Comparison of ENCODE assay signal across 25 cellular contexts in genomic region chr6:31799781-31800180, GRCh38. TPM values are rescaled to one million over a fixed set of nuclear protein-coding genes. Genes with fewer than 3 reads are reported as not detected.
DNase-seq lines count a peak whose midpoint lies in the region; ATAC-seq and TF ChIP-seq lines count a peak whose summit lies in the region.
"Had no signal": no experiment of that assay in that cellular context is flagged by ENCODE, and none has a peak within 500 bp of the region (broad histone marks: within the 10 kb centered on the region; RNA-seq: fewer than 3 reads in every experiment).

No MANE protein-coding gene starts in this region.

- no peak overlapping the region for H3K4me2 ChIP-seq in mesenchymal stem cell (ENCODE audit: low read length, poor library complexity, severe bottlenecking)
- H3K4me2 ChIP-seq: KMS-11 had no signal

- H3K36me3 ChIP-seq in ascending aorta = peaks cover 3 to 10% of the 10 kb centered on the region in 2 donors
- peaks cover 7 to 23% of the 10 kb centered on the region in 2 experiments for H3K36me3 ChIP-seq in mesenchymal stem cell (ENCODE audit: control insufficient read depth in 1 of 2, insufficient read depth in 2 of 2, low read depth in 1 of 2, low read length in 2 of 2)
- H3K36me3 ChIP-seq in aorta (ENCODE audit: control insufficient read depth in 1 of 2, insufficient read depth in 2 of 2, low read length in 1 of 2) = no peaks in the 10 kb centered on the region
- no peaks in the 10 kb centered on the region for H3K36me3 ChIP-seq in naive thymus-derived CD4-positive, alpha-beta T cell (ENCODE audit: control insufficient read depth in 2 of 3, insufficient read depth in 3 of 3, low read length in 3 of 3)

- peak overlapping the region; percentile 11 for H3K9ac ChIP-seq in mesenchymal stem cell (ENCODE audit: low read length)
- H3K9ac ChIP-seq: KMS-11 had no signal

- no peak overlapping the region for H3K4ac ChIP-seq in mesenchymal stem cell (ENCODE audit: low read depth in 1 of 2, low read length in 2 of 2)

- H3K4me1 ChIP-seq in ascending aorta (peaks cover under 1 to 12% of the 10 kb centered on the region in 2 donors), mesenchymal stem cell (ENCODE audit: control insufficient read depth, insufficient read depth, low read depth, low read length) (peaks cover 4% of the 10 kb centered on the region), aorta (ENCODE audit: control insufficient read depth in 1 of 2, insufficient read depth in 2 of 2, low read length in 2 of 2) (no peaks in the 10 kb centered on the region)
- peaks cover 24 to 29% of the 10 kb centered on the region in 2 donors for H3K4me1 ChIP-seq in naive thymus-derived CD4-positive, alpha-beta T cell (ENCODE audit: control insufficient read depth in 2 of 2, insufficient read depth in 2 of 2, low read length in 2 of 2)

- no peaks in the 10 kb centered on the region for H3K9me3 Mint-ChIP-seq in naive thymus-derived CD4-positive, alpha-beta T cell
- H3K9me3 Mint-ChIP-seq: CD4-positive, alpha-beta memory T cell had no signal

- no peak for TF ChIP-seq CTCF in ascending aorta (IDR thresholded peaks at IDR 0.05)

- no peaks in the 10 kb centered on the region for H3K27me3 Mint-ChIP-seq in naive thymus-derived CD4-positive, alpha-beta T cell
- H3K27me3 Mint-ChIP-seq: CD4-positive, alpha-beta memory T cell had no signal

- H3K9me3 ChIP-seq in ascending aorta (no peaks in the 10 kb centered on the region), mesenchymal stem cell (ENCODE audit: control insufficient read depth, low read length) (no peaks in the 10 kb centered on the region), aorta (ENCODE audit: control insufficient read depth, low read length) (no peaks in the 10 kb centered on the region)
- no peaks in the 10 kb centered on the region for H3K9me3 ChIP-seq in naive thymus-derived CD4-positive, alpha-beta T cell (ENCODE audit: control insufficient read depth in 2 of 3, low read length in 3 of 3)
- H3K9me3 ChIP-seq: BLaER1 treated with 17β-estradiol and CSF1 and Interleukin-3, amounts not matched to agents 10 nM and 100 nM; Caco-2 had no signal

- H3K4me3 Mint-ChIP-seq in naive thymus-derived CD4-positive, alpha-beta T cell = no peak overlapping the region
- H3K4me3 Mint-ChIP-seq: CD4-positive, alpha-beta memory T cell had no signal

- no peak overlapping the region for H2BK15ac ChIP-seq in mesenchymal stem cell (ENCODE audit: low read depth, poor library complexity, severe bottlenecking)

- no peak overlapping the region for H2BK120ac ChIP-seq in mesenchymal stem cell (ENCODE audit: low read depth, low read length)

- H3K23ac ChIP-seq in mesenchymal stem cell (ENCODE audit: low read length in 2 of 2) = no peak overlapping the region

- no peak overlapping the region for H2AFZ ChIP-seq in mesenchymal stem cell (ENCODE audit: low read depth, low read length)

- no peak overlapping the region for H3K14ac ChIP-seq in mesenchymal stem cell (ENCODE audit: low read length in 2 of 2)

- no peak overlapping the region for H4K91ac ChIP-seq in mesenchymal stem cell (ENCODE audit: low read length)

- H2BK12ac ChIP-seq in mesenchymal stem cell (ENCODE audit: low read length in 2 of 2) = no peak overlapping the region

- peaks cover 0 to 19% (median 4%) of the 10 kb centered on the region in 5 donors for H3K36me3 Mint-ChIP-seq in naive thymus-derived CD4-positive, alpha-beta T cell

- no peak overlapping the region for H2AK5ac ChIP-seq in mesenchymal stem cell (ENCODE audit: low read length, severe bottlenecking)

- H3K27me3 ChIP-seq in ascending aorta (no peaks in the 10 kb centered on the region), mesenchymal stem cell (ENCODE audit: control insufficient read depth in 1 of 2, insufficient read depth in 1 of 2, low read length in 2 of 2) (no peaks in the 10 kb centered on the region), aorta (ENCODE audit: control insufficient read depth in 1 of 2, insufficient read depth in 2 of 2, low read length in 1 of 2) (no peaks in the 10 kb centered on the region)
- no peaks in the 10 kb centered on the region for H3K27me3 ChIP-seq in naive thymus-derived CD4-positive, alpha-beta T cell (ENCODE audit: control insufficient read depth in 2 of 2, insufficient read depth in 2 of 2, low read length in 2 of 2)
- H3K27me3 ChIP-seq: BLaER1 treated with 17β-estradiol and CSF1 and Interleukin-3, amounts not matched to agents 10 nM and 100 nM had no signal

- H3K27ac Mint-ChIP-seq in naive thymus-derived CD4-positive, alpha-beta T cell = peak overlapping the region in 2 of 9 donors; percentile 3 to 80
- H3K27ac Mint-ChIP-seq: CD4-positive, alpha-beta memory T cell had no signal

- no peak overlapping the region for H3K4me3 ChIP-seq in ascending aorta
- H3K4me3 ChIP-seq in mesenchymal stem cell (ENCODE audit: insufficient read depth in 1 of 2, low read depth in 1 of 2, low read length in 2 of 2) = no peak overlapping the region
- H3K4me3 ChIP-seq in aorta (ENCODE audit: low read length in 2 of 2) = no peak overlapping the region
- H3K4me3 ChIP-seq in naive thymus-derived CD4-positive, alpha-beta T cell (ENCODE audit: low read length) = no peak overlapping the region
- H3K4me3 ChIP-seq: BLaER1 treated with 17β-estradiol and CSF1 and Interleukin-3, amounts not matched to agents 10 nM and 100 nM had no signal

- peak overlapping the region; percentile 68 to 78 for H3K27ac ChIP-seq in ascending aorta
- no peak overlapping the region for H3K27ac ChIP-seq in mesenchymal stem cell (ENCODE audit: low read length, poor library complexity, severe bottlenecking)
- peak overlapping the region in 1 of 2 donors; percentile 48 for H3K27ac ChIP-seq in aorta (ENCODE audit: low read depth in 1 of 2, low read length in 2 of 2)
- H3K27ac ChIP-seq in naive thymus-derived CD4-positive, alpha-beta T cell (ENCODE audit: low read depth, low read length) = no peak overlapping the region
- H3K27ac ChIP-seq: KMS-11 had no signal

- peaks cover 10% of the 10 kb centered on the region for H3K79me1 ChIP-seq in mesenchymal stem cell (replicated peaks; ENCODE audit: low read length, poor library complexity, severe bottlenecking)

- H3K18ac ChIP-seq in mesenchymal stem cell (ENCODE audit: low read depth in 1 of 2, low read length in 2 of 2) = no peak overlapping the region

- DNase-seq in EL (peak; percentile 67), ascending aorta (ENCODE audit: low spot score in 2 of 2) (peak in 1 of 2 donors; percentile 82), mesenchymal stem cell (no peak), aorta (peak; percentile 77 to 89), NCI-H748 treated with DMSO at 0.1 percent for 48 hours (lab: John Stamatoyannopoulos, UW) (no peak)
- DNase-seq in naive thymus-derived CD4-positive, alpha-beta T cell = no peak
- DNase-seq in activated CD4-positive, alpha-beta T cell treated with anti-CD3 and anti-CD28 coated beads for 1 hour = no peak
- DNase-seq: Caco-2; CD4-positive, alpha-beta memory T cell; DMS 273 treated with DMSO at 0.1 percent for 48 hours; DMS79 treated with DMSO at 0.1 percent for 48 hours; IMR-90; MV-4-11; NCI-H1105 treated with DMSO at 0.1 percent for 48 hours; NCI-H1694; NCI-H2081 treated with DMSO at 0.1 percent for 48 hours; NCI-H2171 treated with DMSO at 0.1 percent for 48 hours; NCI-H524 treated with DMSO at 0.1 percent for 48 hours; OCI-M1; SHP77; SW 1271 had no signal

- H2BK5ac ChIP-seq in mesenchymal stem cell (ENCODE audit: low read depth, low read length, poor library complexity, severe bottlenecking) = no peak overlapping the region

- POLR2A ChIA-PET in naive thymus-derived CD4-positive, alpha-beta T cell (lab: Charles Lee) = interaction anchor here (0.7 to 1.5 kb wide), 3 partner anchors 24 to 1172 kb away, joined by 3 to 8 read pairs (median 3); no protein-coding TSS in a partner anchor

- peaks cover 6 to 45% (median 34%) of the 10 kb centered on the region in 7 donors for H3K4me1 Mint-ChIP-seq in naive thymus-derived CD4-positive, alpha-beta T cell

- intact Hi-C loops in ascending aorta (cut with DNase I) = no loop called here
- intact Hi-C loops in aorta (cut with DNase I) = loop anchor here (5.0 kb wide), 2 partner anchors 33 to 62 kb away; partner anchors contain the start of gene CLIC1 (in 1 of the 2)
- intact Hi-C loops in naive thymus-derived CD4-positive, alpha-beta T cell (cut with micrococcal nuclease) = loop anchor here (5.0 kb wide), 3 partner anchors 33 to 132 kb away; partner anchors contain the start of genes CSNK2B (in 1 of the 2), EHMT2 (in 1 of the 2) and LY6G5B (in 1 of the 2)

- H4K8ac ChIP-seq in mesenchymal stem cell (ENCODE audit: low read length) = no peak overlapping the region

- WGBS in mesenchymal stem cell = over 99% methylated on average over 11 of the region's 12 CpGs
- whole genome bisulfite sequencing in aorta, 2 donors = 12 to 19% methylated on average over 12 of the region's 12 CpGs

- CTCF ChIA-PET in naive thymus-derived CD4-positive, alpha-beta T cell (lab: Charles Lee) = interaction anchor here (0.5 to 0.6 kb wide), 3 partner anchors 46 to 1104 kb away, joined by 3 to 4 read pairs (median 3); no protein-coding TSS in a partner anchor

- ATAC-seq in aorta (ENCODE audit: low FRiP score) = peak; percentile 22
- ATAC-seq in naive thymus-derived CD4-positive, alpha-beta T cell = no peak
- ATAC-seq: HCT116 had no signal

RNA-seq across cellular contexts. Expression of gene VARS1, which starts 4.2 kb away (rescaled TPM):
- total RNA-seq in ascending aorta (48.3 TPM), aorta (10 to 100 TPM; 44.4 to 49.6 TPM)
- 36.2 TPM for polyA plus RNA-seq in mesenchymal stem cell (2013, experiment 1 of 2)
- 34.7 TPM for polyA plus RNA-seq in mesenchymal stem cell (2013, experiment 2 of 2)
- 10 to 100 TPM in 1 of 2 donors, 1 to 10 TPM in 1; 9.8 to 26.4 TPM for polyA plus RNA-seq in aorta
- total RNA-seq in naive thymus-derived CD4-positive, alpha-beta T cell = 10 to 100 TPM; 34.3 to 84.2 (median 53.2) TPM
- 10 to 100 TPM; 32.2 to 44.8 TPM for polyA plus RNA-seq in naive thymus-derived CD4-positive, alpha-beta T cell

RNA-seq across cellular contexts. Expression of gene LSM2, which starts 7.0 kb away (rescaled TPM):
- total RNA-seq in ascending aorta = 61.3 TPM
- 56.3 TPM for polyA plus RNA-seq in mesenchymal stem cell (2013, experiment 1 of 2)
- polyA plus RNA-seq in mesenchymal stem cell (2013, experiment 2 of 2) = 60.3 TPM
- 10 to 100 TPM; 32.4 to 33.4 TPM for total RNA-seq in aorta
- 10 to 100 TPM; 41.7 to 42.2 TPM for polyA plus RNA-seq in aorta
- 10 to 100 TPM; 22.9 to 94.5 (median 29.2) TPM for total RNA-seq in naive thymus-derived CD4-positive, alpha-beta T cell
- 10 to 100 TPM; 58.9 to 67.9 TPM for polyA plus RNA-seq in naive thymus-derived CD4-positive, alpha-beta T cell

RNA-seq across cellular contexts. Expression of gene HSPA1L, which starts 15.3 kb away (rescaled TPM):
- total RNA-seq in ascending aorta (not detected), aorta (1 to 10 TPM; 1.9 TPM)
- 0.70 TPM for polyA plus RNA-seq in mesenchymal stem cell (2013, experiment 1 of 2)
- polyA plus RNA-seq in mesenchymal stem cell (2013, experiment 2 of 2) = 0.64 TPM
- 1 to 10 TPM; 1.3 to 2.1 TPM for polyA plus RNA-seq in aorta
- total RNA-seq in naive thymus-derived CD4-positive, alpha-beta T cell = 1 to 10 TPM; 3.3 to 5.5 (median 4.7) TPM
- polyA plus RNA-seq in naive thymus-derived CD4-positive, alpha-beta T cell = 1 to 10 TPM; 2.3 to 3.6 TPM

RNA-seq across cellular contexts. Expression of gene HSPA1A, which starts 15.6 kb away (rescaled TPM):
- 288 TPM for total RNA-seq in ascending aorta
- polyA plus RNA-seq in mesenchymal stem cell (2013, experiment 1 of 2) = 42.7 TPM
- polyA plus RNA-seq in mesenchymal stem cell (2013, experiment 2 of 2) = 44.5 TPM
- total RNA-seq in aorta = 100 to 1,000 TPM; 194 to 454 TPM
- 10 to 100 TPM; 55.1 to 98.7 TPM for polyA plus RNA-seq in aorta
- total RNA-seq in naive thymus-derived CD4-positive, alpha-beta T cell = 100 to 1,000 TPM in 1 of 5 experiments, 10 to 100 TPM in 3, 1 to 10 TPM in 1; 6.7 to 125 (median 30.3) TPM
- polyA plus RNA-seq in naive thymus-derived CD4-positive, alpha-beta T cell = 10 to 100 TPM; 26.0 to 52.5 TPM
- total RNA-seq: G401 had no signal

RNA-seq across cellular contexts. Expression of gene VWA7, which starts 22.7 kb away (rescaled TPM):
- total RNA-seq in ascending aorta (not detected), aorta (1 to 10 TPM in 1 of 2 donors, under 1 TPM in 1; 0.58 to 1.3 TPM)
- 0.39 TPM for polyA plus RNA-seq in mesenchymal stem cell (2013, experiment 1 of 2)
- polyA plus RNA-seq in mesenchymal stem cell (2013, experiment 2 of 2) = 0.16 TPM
- polyA plus RNA-seq in aorta = under 1 TPM in 1 of 2 donors, not detected in 1; 0.23 TPM
- 1 to 10 TPM in 3 of 5 experiments, under 1 TPM in 2; 0.53 to 4.5 (median 1.1) TPM for total RNA-seq in naive thymus-derived CD4-positive, alpha-beta T cell
- not detected for polyA plus RNA-seq in naive thymus-derived CD4-positive, alpha-beta T cell

Comparison
In these comparisons a context has a peak if more than half of its experiments do, and no peak if none do; other contexts are left out.
1. DNase-seq: peak in EL (single experiment) and aorta (2 of 2); none in mesenchymal stem cell (single experiment), naive thymus-derived CD4-positive, alpha-beta T cell (0 of 9), activated CD4-positive, alpha-beta T cell treated with anti-CD3 and anti-CD28 coated beads for 1 hour (single experiment) and NCI-H748 treated with DMSO at 0.1 percent for 48 hours (single experiment).
2. H3K27ac ChIP-seq: peak in ascending aorta (2 of 2); none in mesenchymal stem cell (single experiment) and naive thymus-derived CD4-positive, alpha-beta T cell (single experiment).